8 cellular contexts compared by ENCODE assay signal in genomic region chr1:37858931-37859506, GRCh38. TPM values are rescaled to one million over a fixed set of nuclear protein-coding genes. Genes with fewer than 3 reads are reported as not detected.
DNase-seq lines count a peak whose midpoint lies in the region; ATAC-seq and TF ChIP-seq lines count a peak whose summit lies in the region.

No MANE protein-coding gene starts in this region.

- H3K27ac ChIP-seq in endodermal cell (ENCODE audit: low read depth, low read length) (peak overlapping the region; percentile 55), muscle layer of duodenum (ENCODE audit: low read length) (peak overlapping the region; percentile 95)

- no peaks in the 10 kb centered on the region for H3K9me3 Mint-ChIP-seq in endodermal cell

- DNase-seq in RKO (ENCODE audit: low spot score) (peak; percentile 32), endodermal cell (no peak), DMS153 treated with DMSO at 0.1 percent for 48 hours (lab: John Stamatoyannopoulos, UW; ENCODE audit: unreplicated experiment) (no peak), kidney glomerular epithelial cell (lab: John Stamatoyannopoulos, UW) (no peak), superior temporal gyrus (ENCODE audit: extremely low spot score) (no peak)

- no peaks in the 10 kb centered on the region for H3K27me3 ChIP-seq in endodermal cell (ENCODE audit: control insufficient read depth, insufficient read depth, low read length, poor library complexity, severe bottlenecking)
- H3K27me3 ChIP-seq in muscle layer of duodenum (ENCODE audit: low read depth, low read length) = no peaks in the 10 kb centered on the region

- TF ChIP-seq CTCF in endodermal cell (conservative IDR thresholded peaks at IDR 0.05) = no peak

- H3K4me3 ChIP-seq in endodermal cell (ENCODE audit: low read length) = peak overlapping the region; percentile 90
- H3K4me3 ChIP-seq in muscle layer of duodenum (ENCODE audit: low read depth in 1 of 2, low read length in 2 of 2) = peak overlapping the region; percentile 87 to 99

- peak overlapping the region; percentile 94 for H3K4me3 Mint-ChIP-seq in endodermal cell

- 2 to 5% methylated on average over 18 to 21 of the region's 21 CpGs for WGBS in endodermal cell (ENCODE audit: insufficient coverage in 1 of 2, insufficient read length in 1 of 2), 2 experiments

- H3K4me1 ChIP-seq in endodermal cell (ENCODE audit: control insufficient read depth, insufficient read depth, low read length) (peaks cover 2% of the 10 kb centered on the region), muscle layer of duodenum (ENCODE audit: control insufficient read depth in 1 of 2, insufficient read depth in 2 of 2, low read length in 2 of 2) (peaks cover 12 to 30% of the 10 kb centered on the region in 2 donors)

- H3K36me3 ChIP-seq in endodermal cell (ENCODE audit: control insufficient read depth, insufficient read depth, low read length) = peaks cover 24% of the 10 kb centered on the region
- peaks cover 17 to 37% of the 10 kb centered on the region in 2 donors for H3K36me3 ChIP-seq in muscle layer of duodenum (ENCODE audit: control insufficient read depth in 1 of 2, insufficient read depth in 2 of 2, low read length in 2 of 2)

- H3K27ac Mint-ChIP-seq in endodermal cell = peak overlapping the region; percentile 96

- H3K27me3 Mint-ChIP-seq in endodermal cell (ENCODE audit: insufficient read depth) = no peaks in the 10 kb centered on the region

- peaks cover 24% of the 10 kb centered on the region for H3K36me3 Mint-ChIP-seq in endodermal cell (ENCODE audit: low read depth)

- H3K9ac ChIP-seq in endodermal cell (ENCODE audit: extremely low read depth, low read length, poor library complexity, severe bottlenecking) = peak overlapping the region; percentile 72

- H3K4me1 Mint-ChIP-seq in endodermal cell = peaks cover 7% of the 10 kb centered on the region

- ATAC-seq in GM18498 (IDR thresholded peaks at IDR 0.05; ENCODE audit: unreplicated experiment) = peak; percentile 26
- ATAC-seq in HG02610 (IDR thresholded peaks at IDR 0.05; ENCODE audit: unreplicated experiment) = peak; percentile 20

- no peaks in the 10 kb centered on the region for H3K9me3 ChIP-seq in endodermal cell (ENCODE audit: control insufficient read depth, low read length)
- no peaks in the 10 kb centered on the region for H3K9me3 ChIP-seq in muscle layer of duodenum (ENCODE audit: control insufficient read depth in 1 of 2, low read length in 2 of 2)

RNA-seq across cellular contexts. Expression of gene MTF1, which starts 0.4 kb away (rescaled TPM):
- total RNA-seq in endodermal cell = 10 to 100 TPM; 16.6 to 17.1 TPM
- polyA plus RNA-seq in endodermal cell (2013, experiment 1 of 2) = 5.7 TPM
- 5.3 TPM for polyA plus RNA-seq in endodermal cell (2013, experiment 2 of 2)

RNA-seq across cellular contexts. Expression of gene YRDC, which starts 51.0 kb away (rescaled TPM):
- 10 to 100 TPM; 21.0 to 21.1 TPM for total RNA-seq in endodermal cell
- polyA plus RNA-seq in endodermal cell (2013, experiment 1 of 2) = 18.1 TPM
- 17.8 TPM for polyA plus RNA-seq in endodermal cell (2013, experiment 2 of 2)

RNA-seq across cellular contexts. Expression of gene C1orf122, which starts 51.4 kb away (rescaled TPM):
- total RNA-seq in endodermal cell = 10 to 100 TPM; 57.3 to 60.8 TPM
- polyA plus RNA-seq in endodermal cell (2013, experiment 1 of 2) = 44.1 TPM
- 40.7 TPM for polyA plus RNA-seq in endodermal cell (2013, experiment 2 of 2)
